ENCODE assay signal across 8 cellular contexts in genomic region chr17:9239821-9240658, GRCh38.
DNase-seq lines count a peak whose midpoint lies in the region; ATAC-seq and TF ChIP-seq lines count a peak whose summit lies in the region.

No MANE protein-coding gene starts in this region.

- H3K4me2 ChIP-seq in BLaER1 treated with 17β-estradiol and CSF1 and Interleukin-3, amounts not matched to agents 10 nM and 100 nM, result peak overlapping the region; percentile 83 to 99 (median 93)
- H3K4me2 ChIP-seq in PC-3 (ENCODE audit: low read length), result peak overlapping the region; percentile 86

- H2AFZ ChIP-seq in PC-3 (ENCODE audit: low read length), result peak overlapping the region; percentile 92

- H3K4me1 Mint-ChIP-seq in nephron, result peaks cover 47% of the 10 kb centered on the region
- H3K4me1 Mint-ChIP-seq in stimulated activated naive CD8-positive, alpha-beta T cell treated with anti-CD3 and anti-CD28 coated beads, Interleukin-15, Interleukin-2, amounts not matched to agents 100 ng/mL and 50 ng/mL, for 24 hours (ENCODE audit: low read depth), result peaks cover 22% of the 10 kb centered on the region

- H3K27ac Mint-ChIP-seq in nephron, result peak overlapping the region in 2 of 3 experiments; percentile 43 to 77
- peak overlapping the region; percentile 75 for H3K27ac Mint-ChIP-seq in stimulated activated naive CD8-positive, alpha-beta T cell treated with anti-CD3 and anti-CD28 coated beads, Interleukin-15, Interleukin-2, amounts not matched to agents 100 ng/mL and 50 ng/mL, for 24 hours

- DNase-seq in H7, result peak; percentile 99
- DNase-seq in PC-3, result peak; percentile 59
- DNase-seq in activated effector memory CD4-positive, alpha-beta T cell treated with anti-CD3 and anti-CD28 coated beads, Interleukin-2, amount 50 U/mL, for 16 hours, result peak; percentile 89
- DNase-seq in fibroblast of the aortic adventitia (ENCODE audit: low read depth), result peak; percentile 53

- POLR2A ChIA-PET in PC-3 (lab: Charles Lee; ENCODE audit: unreplicated experiment), result interaction anchor here (0.6 kb wide), 1 partner anchor 1554 kb away, joined by 3 read pairs; no protein-coding TSS in a partner anchor

- peaks cover 21% of the 10 kb centered on the region for H3K27me3 Mint-ChIP-seq in nephron (ENCODE audit: low read depth)
- peaks cover 3% of the 10 kb centered on the region for H3K27me3 Mint-ChIP-seq in stimulated activated naive CD8-positive, alpha-beta T cell treated with anti-CD3 and anti-CD28 coated beads, Interleukin-15, Interleukin-2, amounts not matched to agents 100 ng/mL and 50 ng/mL, for 24 hours

- CTCF ChIA-PET in PC-3 (lab: Charles Lee), result interaction anchor here (1.0 kb wide), 1 partner anchor 17 kb away, joined by 3 read pairs; no protein-coding TSS in a partner anchor

- peaks cover 46 to 63% (median 59%) of the 10 kb centered on the region in 11 experiments for H3K27me3 ChIP-seq in BLaER1 treated with 17β-estradiol and CSF1 and Interleukin-3, amounts not matched to agents 10 nM and 100 nM
- peaks cover 3% of the 10 kb centered on the region for H3K27me3 ChIP-seq in H7 (ENCODE audit: control insufficient read depth, insufficient read depth, low read length)
- no peaks in the 10 kb centered on the region for H3K27me3 ChIP-seq in PC-3 (ENCODE audit: low read length)

- H3K9me2 ChIP-seq in PC-3 (replicated peaks; ENCODE audit: low read length), result no peaks in the 10 kb centered on the region

- H3K4me3 Mint-ChIP-seq in nephron, result peak overlapping the region; percentile 74 to 79 (median 75)
- peak overlapping the region; percentile 82 for H3K4me3 Mint-ChIP-seq in stimulated activated naive CD8-positive, alpha-beta T cell treated with anti-CD3 and anti-CD28 coated beads, Interleukin-15, Interleukin-2, amounts not matched to agents 100 ng/mL and 50 ng/mL, for 24 hours

- peaks cover 19 to 57% (median 41%) of the 10 kb centered on the region in 10 experiments for H3K4me1 ChIP-seq in BLaER1 treated with 17β-estradiol and CSF1 and Interleukin-3, amounts not matched to agents 10 nM and 100 nM
- H3K4me1 ChIP-seq in PC-3 (ENCODE audit: insufficient read depth, low read length), result peaks cover 10% of the 10 kb centered on the region; the same call in 1 of the 2 replicates

- intact Hi-C loops in PC-3 (cut with micrococcal nuclease), result no loop called here

- no peaks in the 10 kb centered on the region for H3K9me3 ChIP-seq in BLaER1 treated with 17β-estradiol and CSF1 and Interleukin-3, amounts not matched to agents 10 nM and 100 nM (replicated peaks in 1 of 11)
- no peaks in the 10 kb centered on the region for H3K9me3 ChIP-seq in PC-3 (ENCODE audit: low read length)

- no peaks in the 10 kb centered on the region for H3F3A ChIP-seq in PC-3 (ENCODE audit: low read length, unreplicated experiment)

- no peaks in the 10 kb centered on the region for H3K79me2 ChIP-seq in PC-3 (ENCODE audit: low read length)

- H4K20me1 ChIP-seq in BLaER1 treated with 17β-estradiol and CSF1 and Interleukin-3, amounts not matched to agents 10 nM and 100 nM, result peaks cover 0 to 92% (median 58%) of the 10 kb centered on the region in 11 experiments; a peak in 19 of 22 replicates
- no peaks in the 10 kb centered on the region for H4K20me1 ChIP-seq in PC-3 (ENCODE audit: low read length)

- H3K36me3 ChIP-seq in BLaER1 treated with 17β-estradiol and CSF1 and Interleukin-3, amounts not matched to agents 10 nM and 100 nM, result no peaks in the 10 kb centered on the region
- H3K36me3 ChIP-seq in H7 (replicated peaks; ENCODE audit: control insufficient read depth, insufficient read depth, low read length) (no peaks in the 10 kb centered on the region), PC-3 (ENCODE audit: low read depth, low read length) (no peaks in the 10 kb centered on the region)

- H3K9ac ChIP-seq in BLaER1 treated with 17β-estradiol and CSF1 and Interleukin-3, amounts not matched to agents 10 nM and 100 nM, result peak overlapping the region; percentile 40 to 73 (median 53); a peak in 18 of 22 replicates
- peak overlapping the region; percentile 51 for H3K9ac ChIP-seq in PC-3 (ENCODE audit: low read length)

- ATAC-seq in PC-3 (peak; percentile 74), GM19328 (IDR thresholded peaks at IDR 0.05; ENCODE audit: unreplicated experiment) (no peak)

- peak overlapping the region; percentile 43 to 67 (median 55) for H3K4me3 ChIP-seq in BLaER1 treated with 17β-estradiol and CSF1 and Interleukin-3, amounts not matched to agents 10 nM and 100 nM
- H3K4me3 ChIP-seq in H7 (ENCODE audit: insufficient read depth, low read depth, low read length), result peak overlapping the region; percentile 45
- peak overlapping the region; percentile 62 for H3K4me3 ChIP-seq in PC-3 (ENCODE audit: low read length)
- H3K4me3 ChIP-seq in fibroblast of the aortic adventitia (ENCODE audit: low read depth, low read length), result peak overlapping the region; percentile 54

- peak overlapping the region in 1 of 11 experiments; percentile 34; a peak in 2 of 22 replicates for H3K27ac ChIP-seq in BLaER1 treated with 17β-estradiol and CSF1 and Interleukin-3, amounts not matched to agents 10 nM and 100 nM
- H3K27ac ChIP-seq in PC-3 (ENCODE audit: low read length), result no peak overlapping the region

- H3K9me3 Mint-ChIP-seq in nephron, result no peaks in the 10 kb centered on the region
- no peaks in the 10 kb centered on the region for H3K9me3 Mint-ChIP-seq in stimulated activated naive CD8-positive, alpha-beta T cell treated with anti-CD3 and anti-CD28 coated beads, Interleukin-15, Interleukin-2, amounts not matched to agents 100 ng/mL and 50 ng/mL, for 24 hours

- TF ChIP-seq CTCF in PC-3 (conservative IDR thresholded peaks at IDR 0.05; ENCODE audit: low read depth, low read length) (no peak), fibroblast of the aortic adventitia (IDR thresholded peaks at IDR 0.05; ENCODE audit: insufficient read depth, low read length) (no peak), nephron (IDR thresholded peaks at IDR 0.05; ENCODE audit: unreplicated experiment in 3 of 3) (no peak)

- no TSS peak for BruUV-seq in PC-3 (replicated peaks; lab: Mats Ljungman, UMichigan)

- no peaks in the 10 kb centered on the region for H3K36me3 Mint-ChIP-seq in nephron (ENCODE audit: low read depth)
- H3K36me3 Mint-ChIP-seq in stimulated activated naive CD8-positive, alpha-beta T cell treated with anti-CD3 and anti-CD28 coated beads, Interleukin-15, Interleukin-2, amounts not matched to agents 100 ng/mL and 50 ng/mL, for 24 hours (ENCODE audit: low read depth), result no peaks in the 10 kb centered on the region
